13 cellular contexts compared by ENCODE assay signal in the genomic region with DNA sequence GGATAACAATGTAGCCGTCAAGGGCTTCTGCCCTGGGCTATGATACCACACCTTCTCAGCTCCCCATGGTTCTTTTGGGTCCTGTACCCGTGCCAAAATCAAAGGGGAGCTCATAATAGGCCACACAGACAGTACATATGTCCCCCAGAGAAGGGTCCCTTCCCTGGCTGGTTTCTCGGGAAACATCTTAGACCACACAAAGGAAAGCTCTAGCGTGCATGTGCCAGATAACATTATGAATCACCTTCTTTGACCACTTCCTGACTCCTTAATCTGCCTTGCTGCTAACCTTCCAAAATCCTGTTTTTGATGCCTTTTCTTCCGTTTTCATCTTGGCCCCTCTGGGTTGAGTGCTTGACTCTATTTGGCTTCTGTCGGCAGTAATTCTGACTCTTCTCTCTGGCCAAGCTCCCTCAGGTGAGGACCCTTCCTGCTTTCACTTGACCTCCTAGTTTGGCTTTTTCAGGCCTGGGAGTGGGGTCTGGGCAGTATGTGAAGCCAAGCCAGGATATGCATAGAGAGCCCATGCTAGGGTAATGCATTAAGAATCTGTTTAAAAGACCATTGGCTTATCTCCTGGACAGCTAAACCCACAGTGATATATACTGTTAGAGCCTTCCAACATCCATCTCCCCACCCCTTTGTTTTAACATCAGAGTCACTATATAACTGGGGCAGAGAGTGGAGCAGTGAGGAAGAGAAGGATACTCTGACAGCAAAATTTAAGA.
DNase-seq lines count a peak whose midpoint lies in the region; ATAC-seq, FAIRE-seq and TF ChIP-seq lines count a peak whose summit lies in the region.
"Had no signal": no experiment of that assay in that cellular context is flagged by ENCODE, and none has a peak within 500 bp of the region (broad histone marks: within the 10 kb centered on the region; RNA-seq: fewer than 3 reads in every experiment).

No MANE protein-coding gene starts in this region.

- in situ Hi-C loops in GM12878 (cut with MboI), result no loop called here

- H3K9ac ChIP-seq in GM12878 (ENCODE audit: control insufficient read depth, insufficient read depth, low read length), result no peak overlapping the region
- H3K9ac ChIP-seq: parathyroid adenoma had no signal

- POLR2A ChIA-PET in GM12878 (lab: Charles Lee), result interaction anchor here (0.5 kb wide), 1 partner anchor 991 kb away, joined by 5 read pairs; no protein-coding TSS in a partner anchor

- CTCF ChIA-PET in activated CD8-positive, alpha-beta memory T cell treated with anti-CD3 and anti-CD28 coated beads, Interleukin-2, amount 10 ng/mL, durations not matched to agents 7 days and 5 days (lab: Charles Lee), result interaction anchor here (0.5 to 3.7 kb wide), 12 partner anchors 11 to 879 kb away, joined by 3 to 17 read pairs (median 4); no protein-coding TSS in a partner anchor
- CTCF ChIA-PET in GM12878 (lab: Yijun Ruan, JAX), result interaction anchor here (1.0 to 6.1 kb wide), 7 partner anchors 33 to 726 kb away, joined by 3 to 29 read pairs (median 7); no protein-coding TSS in a partner anchor

- RAD21 ChIA-PET in GM12878 (lab: Charles Lee; ENCODE audit: unreplicated experiment), result interaction anchor here (0.6 to 2.2 kb wide), 3 partner anchors 167 to 707 kb away, joined by 3 to 7 read pairs (median 4); no protein-coding TSS in a partner anchor

- intact Hi-C loops in GM12878 (cut with micrococcal nuclease; ENCODE audit: unreplicated experiment), result loop anchor here (1.0 to 5.0 kb wide), 3 partner anchors 196 to 723 kb away; no protein-coding TSS in a partner anchor

- TF ChIP-seq EP300 in GM12878 (IDR thresholded peaks at IDR 0.05; ENCODE audit: borderline replicate concordance in 1 of 2, control insufficient read depth in 1 of 2, low read depth in 2 of 2, low read length in 2 of 2), result no peak

- H3K4me2 ChIP-seq in GM12878 (ENCODE audit: control insufficient read depth, insufficient read depth), result no peak overlapping the region

- H3K4me3 ChIP-seq in GM12878, result no peak overlapping the region
- H3K4me3 ChIP-seq: thoracic aorta had no signal

- peaks cover 19% of the 10 kb centered on the region for H3K4me1 Mint-ChIP-seq in activated CD8-positive, alpha-beta memory T cell treated with anti-CD3 and anti-CD28 coated beads, Interleukin-2, amount 10 ng/mL, durations not matched to agents 7 days and 5 days
- H3K4me1 Mint-ChIP-seq in stimulated activated effector memory CD8-positive, alpha-beta T cell treated with anti-CD3 and anti-CD28 coated beads, Interleukin-12 subunit alpha, Interleukin-12 subunit beta, amount 100 ng/mL, for 72 hours, result peaks cover 12% of the 10 kb centered on the region

- no peak overlapping the region for H3K27ac ChIP-seq in GM12878 (ENCODE audit: control insufficient read depth, insufficient read depth)
- H3K27ac ChIP-seq: parathyroid adenoma, thoracic aorta, VCaP had no signal

- no peaks in the 10 kb centered on the region for H4K20me1 ChIP-seq in GM12878 (ENCODE audit: control insufficient read depth, insufficient read depth)

- no peaks in the 10 kb centered on the region for H3K36me3 ChIP-seq in GM12878 (ENCODE audit: control insufficient read depth in 2 of 2, insufficient read depth in 2 of 2, low read length in 1 of 2)
- H3K36me3 ChIP-seq: thoracic aorta had no signal

- no peak for TF ChIP-seq RAD21 in GM12878 (IDR thresholded peaks at IDR 0.05; ENCODE audit: insufficient read depth, low read depth, low read length)

- H3K79me2 ChIP-seq in GM12878 (ENCODE audit: control insufficient read depth, insufficient read depth, low read length), result no peaks in the 10 kb centered on the region
- H3K79me2 ChIP-seq: parathyroid adenoma had no signal

- SMC1A ChIA-PET in GM12878 (lab: Charles Lee; ENCODE audit: uncharacterized antibody, unreplicated experiment), result interaction anchor here (0.7 to 1.5 kb wide), 7 partner anchors 13 to 728 kb away, joined by 3 to 5 read pairs (median 3); no protein-coding TSS in a partner anchor

- no peak overlapping the region for H3K4me3 Mint-ChIP-seq in activated CD8-positive, alpha-beta memory T cell treated with anti-CD3 and anti-CD28 coated beads, Interleukin-2, amount 10 ng/mL, durations not matched to agents 7 days and 5 days
- no peak overlapping the region for H3K4me3 Mint-ChIP-seq in stimulated activated effector memory CD8-positive, alpha-beta T cell treated with anti-CD3 and anti-CD28 coated beads, Interleukin-12 subunit alpha, Interleukin-12 subunit beta, amount 100 ng/mL, for 72 hours

- DNase-seq in activated CD8-positive, alpha-beta memory T cell treated with anti-CD3 and anti-CD28 coated beads, Interleukin-2, amount 10 ng/mL, durations not matched to agents 7 days and 5 days, result peak; percentile 43
- DNase-seq in activated CD8-positive, alpha-beta memory T cell treated with anti-CD3 and anti-CD28 coated beads, Interleukin-2, amount 50 U/mL, for 48 hours, result no peak
- peak; percentile 65 for DNase-seq in OCI-M2 (lab: John Stamatoyannopoulos, UW; ENCODE audit: unreplicated experiment)
- DNase-seq in GM12878 (ENCODE audit: low read depth, low spot score), result no peak
- no peak for DNase-seq in stimulated activated effector memory CD8-positive, alpha-beta T cell treated with anti-CD3 and anti-CD28 coated beads, Interleukin-12 subunit alpha, Interleukin-12 subunit beta, amount 100 ng/mL, for 72 hours (ENCODE audit: low spot score in 2 of 2)
- no peak for DNase-seq in GM19238 (ENCODE audit: insufficient read length, low spot score)
- DNase-seq: left cardiac atrium, NCI-H1930 had no signal

- peaks cover 5% of the 10 kb centered on the region for H3K36me3 Mint-ChIP-seq in activated CD8-positive, alpha-beta memory T cell treated with anti-CD3 and anti-CD28 coated beads, Interleukin-2, amount 10 ng/mL, durations not matched to agents 7 days and 5 days
- no peaks in the 10 kb centered on the region for H3K36me3 Mint-ChIP-seq in stimulated activated effector memory CD8-positive, alpha-beta T cell treated with anti-CD3 and anti-CD28 coated beads, Interleukin-12 subunit alpha, Interleukin-12 subunit beta, amount 100 ng/mL, for 72 hours

- FAIRE-seq in GM12878 (lab: Jason Lieb, UNC), result no peak

- peak; percentile 57 for ATAC-seq in activated CD8-positive, alpha-beta memory T cell treated with anti-CD3 and anti-CD28 coated beads, Interleukin-2, amount 10 ng/mL, durations not matched to agents 7 days and 5 days
- ATAC-seq in GM12878 (peak; percentile 13), GM18520 (IDR thresholded peaks at IDR 0.05; ENCODE audit: unreplicated experiment) (no peak), HG02588 (IDR thresholded peaks at IDR 0.05; ENCODE audit: unreplicated experiment) (no peak)
- ATAC-seq in stimulated activated effector memory CD8-positive, alpha-beta T cell treated with anti-CD3 and anti-CD28 coated beads, Interleukin-12 subunit alpha, Interleukin-12 subunit beta, amount 100 ng/mL, for 72 hours, result peak; percentile 57
- ATAC-seq: left cardiac atrium had no signal

- no TSS peak for BruUV-seq in GM12878 (replicated peaks; lab: Mats Ljungman, UMichigan)

- no peak for TF ChIP-seq CTCF in GM12878 (IDR thresholded peaks at IDR 0.05 in 2 of 3, conservative IDR thresholded peaks at IDR 0.05 in 1 of 3; ENCODE audit: control insufficient read depth in 2 of 3, extremely low read depth in 1 of 3, insufficient read depth in 1 of 3, low read depth in 3 of 3, low read length in 3 of 3)

- 51% methylated on average over 6 of the region's 6 CpGs for WGBS in GM12878 (ENCODE audit: insufficient coverage, insufficient replicate concordance, low lambda C conversion rate, missing lambda C conversion rate)

- no peak for TF ChIP-seq POLR2A in GM12878 (IDR thresholded peaks at IDR 0.05; ENCODE audit: low read depth, low read length)

- peaks cover 2% of the 10 kb centered on the region for H3K9me3 Mint-ChIP-seq in activated CD8-positive, alpha-beta memory T cell treated with anti-CD3 and anti-CD28 coated beads, Interleukin-2, amount 10 ng/mL, durations not matched to agents 7 days and 5 days (ENCODE audit: low read depth)
- H3K9me3 Mint-ChIP-seq in stimulated activated effector memory CD8-positive, alpha-beta T cell treated with anti-CD3 and anti-CD28 coated beads, Interleukin-12 subunit alpha, Interleukin-12 subunit beta, amount 100 ng/mL, for 72 hours, result no peaks in the 10 kb centered on the region

- no peak overlapping the region for H2AFZ ChIP-seq in GM12878 (ENCODE audit: control insufficient read depth, low read depth, low read length)
- H2AFZ ChIP-seq: parathyroid adenoma had no signal

- no peaks in the 10 kb centered on the region for H3K9me3 ChIP-seq in GM12878 (replicated peaks; ENCODE audit: control insufficient read depth, insufficient read depth, low read length)
- H3K9me3 ChIP-seq: thoracic aorta had no signal

- H3K27me3 ChIP-seq in GM12878 (replicated peaks in 1 of 2; ENCODE audit: control insufficient read depth in 2 of 2, insufficient read depth in 2 of 2, low read length in 1 of 2), result no peaks in the 10 kb centered on the region; a peak in 1 of 4 replicates

- H3K4me1 ChIP-seq in GM12878 (ENCODE audit: control insufficient read depth, insufficient read depth, low read length), result no peaks in the 10 kb centered on the region

- no peaks in the 10 kb centered on the region for H3K27me3 Mint-ChIP-seq in activated CD8-positive, alpha-beta memory T cell treated with anti-CD3 and anti-CD28 coated beads, Interleukin-2, amount 10 ng/mL, durations not matched to agents 7 days and 5 days

- H3K27ac Mint-ChIP-seq in activated CD8-positive, alpha-beta memory T cell treated with anti-CD3 and anti-CD28 coated beads, Interleukin-2, amount 10 ng/mL, durations not matched to agents 7 days and 5 days, result no peak overlapping the region
- peak overlapping the region; percentile 6 for H3K27ac Mint-ChIP-seq in stimulated activated effector memory CD8-positive, alpha-beta T cell treated with anti-CD3 and anti-CD28 coated beads, Interleukin-12 subunit alpha, Interleukin-12 subunit beta, amount 100 ng/mL, for 72 hours

TF ChIP-seq in GM12878, 131 proteins besides CTCF, POLR2A, EP300 and RAD21 (continues in another document):
- TF ChIP-seq TCF7 (IDR thresholded peaks at IDR 0.05; ENCODE audit: borderline replicate concordance), result no peak

Comparison
In these comparisons a context has a peak if more than half of its experiments do, and no peak if none do; other contexts are left out.
1. DNase-seq: peak in activated CD8-positive, alpha-beta memory T cell treated with anti-CD3 and anti-CD28 coated beads, Interleukin-2, amount 10 ng/mL, durations not matched to agents 7 days and 5 days (single experiment) and OCI-M2 (single experiment); none in activated CD8-positive, alpha-beta memory T cell treated with anti-CD3 and anti-CD28 coated beads, Interleukin-2, amount 50 U/mL, for 48 hours (single experiment), GM12878 (single experiment), stimulated activated effector memory CD8-positive, alpha-beta T cell treated with anti-CD3 and anti-CD28 coated beads, Interleukin-12 subunit alpha, Interleukin-12 subunit beta, amount 100 ng/mL, for 72 hours (0 of 2) and GM19238 (single experiment).
2. ATAC-seq: peak in activated CD8-positive, alpha-beta memory T cell treated with anti-CD3 and anti-CD28 coated beads, Interleukin-2, amount 10 ng/mL, durations not matched to agents 7 days and 5 days (single experiment), GM12878 (single experiment) and stimulated activated effector memory CD8-positive, alpha-beta T cell treated with anti-CD3 and anti-CD28 coated beads, Interleukin-12 subunit alpha, Interleukin-12 subunit beta, amount 100 ng/mL, for 72 hours (single experiment); none in GM18520 (single experiment) and HG02588 (single experiment).